In genomic region chr19:38361633-38362075, GRCh38 we compare ENCODE assay signal across 8 cellular contexts. TPM values are rescaled to one million over a fixed set of nuclear protein-coding genes. Genes with fewer than 3 reads are reported as not detected.
DNase-seq lines count a peak whose midpoint lies in the region; ATAC-seq and TF ChIP-seq lines count a peak whose summit lies in the region.

No MANE protein-coding gene starts in this region.

- H3K9me3 Mint-ChIP-seq in HFFc6 = no peaks in the 10 kb centered on the region

- no peaks in the 10 kb centered on the region for H3K9me3 ChIP-seq in duodenal mucosa (ENCODE audit: control insufficient read depth in 1 of 2, low read length in 2 of 2)

- no peak overlapping the region for H3K27ac ChIP-seq in duodenal mucosa (ENCODE audit: low read depth, low read length)

- H3K4me1 ChIP-seq in duodenal mucosa (ENCODE audit: control insufficient read depth in 1 of 2, insufficient read depth in 2 of 2, low read length in 2 of 2) = peaks cover 7 to 15% of the 10 kb centered on the region in 2 donors

- H3K36me3 Mint-ChIP-seq in HFFc6 (ENCODE audit: low read depth) = no peaks in the 10 kb centered on the region

- DNase-seq in Caki2 (ENCODE audit: low read depth) = peak; percentile 78
- DNase-seq in HFFc6 = peak; percentile 43
- DNase-seq in NCI-H510A (lab: John Stamatoyannopoulos, UW) = peak; percentile 85
- DNase-seq in activated CD4-positive, alpha-beta T cell treated with anti-CD3 and anti-CD28 coated beads, Interleukin-2, amount 50 U/mL, for 24 hours (ENCODE audit: low read depth in 1 of 2, low spot score in 1 of 2) = peak; percentile 34 to 48
- DNase-seq in lower leg skin (ENCODE audit: low spot score in 2 of 2) = peak; percentile 69 to 92
- DNase-seq in stimulated activated CD4-positive, alpha-beta T cell treated with anti-CD3 and anti-CD28 coated beads, Interleukin-4, amount 100 ng/mL, for 1 hour = peak; percentile 64

- no peak for TF ChIP-seq CTCF in HFFc6 (IDR thresholded peaks at IDR 0.05)
- no peak for TF ChIP-seq CTCF in lower leg skin (IDR thresholded peaks at IDR 0.05)

- in situ Hi-C loops in Caki2 (cut with HindIII; ENCODE audit: low pct_unique_long_range_greater_than_20kb, low sequenced_read_pairs) = no loop called here

- 0% methylated on average over 19 to 36 of the region's 37 CpGs for WGBS in lower leg skin, 2 donors

- no peaks in the 10 kb centered on the region for H3K4me1 Mint-ChIP-seq in HFFc6 (ENCODE audit: low read depth)

- ATAC-seq in HG03571 (IDR thresholded peaks at IDR 0.05; ENCODE audit: unreplicated experiment) = no peak

- intact Hi-C loops in lower leg skin (cut with DNase I; ENCODE audit: low total_unique reads) = no loop called here

- peaks cover 32% of the 10 kb centered on the region for H3K27me3 Mint-ChIP-seq in HFFc6 (ENCODE audit: insufficient read depth)

- peak overlapping the region in 1 of 2 donors; percentile 10 for H3K9ac ChIP-seq in duodenal mucosa (ENCODE audit: low read depth in 1 of 2, low read length in 2 of 2)

- no peak for TF ChIP-seq POLR2A in lower leg skin (IDR thresholded peaks at IDR 0.05)

- H3K4me3 ChIP-seq in duodenal mucosa (ENCODE audit: low read depth in 1 of 2, low read length in 2 of 2) (peak overlapping the region; percentile 66 to 79), lower leg skin (ENCODE audit: low read depth, poor library complexity, severe bottlenecking) (peak overlapping the region; percentile 34)

- H3K36me3 ChIP-seq in duodenal mucosa (ENCODE audit: control insufficient read depth in 1 of 2, insufficient read depth in 2 of 2, low read length in 2 of 2) = no peaks in the 10 kb centered on the region

- peaks cover 26 to 28% of the 10 kb centered on the region in 2 donors for H3K27me3 ChIP-seq in duodenal mucosa (ENCODE audit: control insufficient read depth in 1 of 2, insufficient read depth in 2 of 2, low read length in 2 of 2)

- peak overlapping the region; percentile 87 for H3K4me3 Mint-ChIP-seq in HFFc6

- no peak overlapping the region for H3K27ac Mint-ChIP-seq in HFFc6

RNA-seq across cellular contexts. Expression of gene PSMD8, which starts 12.7 kb away (rescaled TPM):
- total RNA-seq in Caki2 (2014; rRNA removed; shearing (Covaris generic); ENCODE audit: low replicate concordance) = 444 and 614 TPM in 2 replicates
- 100 to 1,000 TPM; 229 to 298 (median 259) TPM for total RNA-seq in HFFc6 (2021; fragmentation: NEBNext Ultra II Directional; extraction: Animal tissue kit (Norgen Biotek cat#: 25700))
- total RNA-seq in lower leg skin = 100 to 1,000 TPM; 222 to 319 (median 311) TPM

RNA-seq across cellular contexts. Expression of gene CATSPERG, which starts 26.0 kb away (rescaled TPM):
- 0.90 and 6.0 TPM in 2 replicates for total RNA-seq in Caki2 (2014; rRNA removed; shearing (Covaris generic); ENCODE audit: low replicate concordance)
- under 1 TPM in 5 of 6 experiments, not detected in 1; 0.14 to 0.66 (median 0.25) TPM for total RNA-seq in HFFc6 (2021; fragmentation: NEBNext Ultra II Directional; extraction: Animal tissue kit (Norgen Biotek cat#: 25700))
- 1 to 10 TPM; 2.9 to 8.7 (median 5.1) TPM for total RNA-seq in lower leg skin

RNA-seq across cellular contexts. Expression of gene GGN, which starts 26.2 kb away (rescaled TPM):
- 2.5 TPM in 1 of 2 replicates, not detected in the other for total RNA-seq in Caki2 (2014; rRNA removed; shearing (Covaris generic); ENCODE audit: low replicate concordance)
- 1 to 10 TPM; 1.7 to 3.2 (median 2.2) TPM for total RNA-seq in HFFc6 (2021; fragmentation: NEBNext Ultra II Directional; extraction: Animal tissue kit (Norgen Biotek cat#: 25700))
- 1 to 10 TPM in 3 of 4 donors, under 1 TPM in 1; 0.36 to 1.9 (median 1.5) TPM for total RNA-seq in lower leg skin

RNA-seq across cellular contexts. Expression of gene SPRED3, which starts 26.8 kb away (rescaled TPM):
- 1.7 TPM in 1 of 2 replicates, not detected in the other for total RNA-seq in Caki2 (2014; rRNA removed; shearing (Covaris generic); ENCODE audit: low replicate concordance)
- total RNA-seq in HFFc6 (2021; fragmentation: NEBNext Ultra II Directional; extraction: Animal tissue kit (Norgen Biotek cat#: 25700)) = 10 to 100 TPM; 11.7 to 15.3 (median 13.1) TPM
- 1 to 10 TPM in 2 of 4 donors, under 1 TPM in 2; 0.34 to 1.9 (median 1.1) TPM for total RNA-seq in lower leg skin

RNA-seq across cellular contexts. Expression of gene FAM98C, which starts 41.2 kb away (rescaled TPM):
- total RNA-seq in Caki2 (2014; rRNA removed; shearing (Covaris generic); ENCODE audit: low replicate concordance) = 23.9 and 31.9 TPM in 2 replicates
- total RNA-seq in HFFc6 (2021; fragmentation: NEBNext Ultra II Directional; extraction: Animal tissue kit (Norgen Biotek cat#: 25700)) = 10 to 100 TPM; 12.5 to 16.9 (median 15.6) TPM
- 10 to 100 TPM; 53.6 to 68.5 (median 60.7) TPM for total RNA-seq in lower leg skin
